Comparison of ENCODE assay signal across 34 cellular contexts in the genomic region with DNA sequence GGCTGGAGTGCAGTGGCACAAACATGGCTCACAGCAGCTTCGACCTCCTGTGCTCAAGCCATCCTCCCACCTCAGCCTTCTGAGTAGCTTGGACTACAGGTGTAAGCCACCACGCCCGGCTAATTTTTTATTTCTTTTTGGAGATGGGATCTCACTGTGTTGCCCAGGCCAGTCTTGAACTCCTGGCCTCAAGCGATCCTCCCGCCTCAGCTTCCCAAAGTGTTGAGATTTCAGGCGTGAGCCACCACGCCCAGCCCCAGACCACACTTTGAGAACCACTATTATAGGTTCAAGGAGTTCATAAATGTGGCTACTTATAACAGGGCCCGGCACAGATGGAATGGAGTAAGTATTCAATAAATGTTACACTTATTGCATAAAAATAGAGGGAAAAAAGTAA. TPM values are rescaled to one million over a fixed set of nuclear protein-coding genes. Genes with fewer than 3 reads are reported as not detected.
"Had no signal": no experiment of that assay in that cellular context is flagged by ENCODE, and none has a peak within 500 bp of the region (broad histone marks: within the 10 kb centered on the region; RNA-seq: fewer than 3 reads in every experiment).

No MANE protein-coding gene starts in this region.

- DNase-seq: activated CD4-positive, alpha-beta T cell treated with anti-CD3 and anti-CD28 coated beads, Interleukin-2, amount 10 ng/mL, durations not matched to agents 24 days and 14 days; activated CD4-positive, alpha-beta T cell treated with anti-CD3 and anti-CD28 coated beads, Interleukin-2, amount 50 U/mL, for 4 hours; activated CD8-positive, alpha-beta T cell treated with anti-CD3 and anti-CD28 coated beads, Interleukin-2, amount 10 ng/mL, durations not matched to agents 7 days and 5 days; activated effector memory CD4-positive, alpha-beta T cell treated with anti-CD3 and anti-CD28 coated beads, Interleukin-2, amount 50 U/mL, for 16 hours; activated naive CD4-positive, alpha-beta T cell; activated naive CD4-positive, alpha-beta T cell treated with anti-CD3 and anti-CD28 coated beads, Interleukin-2, amount 50 U/mL, for 16 hours; activated naive CD8-positive, alpha-beta T cell treated with anti-CD3 and anti-CD28 coated beads for 36 hours; activated T-cell treated with anti-CD3 and anti-CD28 coated beads for 4 hours; activated T-cell treated with anti-CD3 and anti-CD28 coated beads, Interleukin-2, amount 50 U/mL, for 72 hours; amniotic stem cell; aorta; brain microvascular endothelial cell; central memory CD4-positive, alpha-beta T cell; Karpas-422; KBM-7; NCI-H1105; NCI-H1417 treated with DMSO at 0.1 percent for 48 hours; NCI-H187 treated with DMSO at 0.1 percent for 48 hours; NCI-H2081; NCI-H2171 treated with DMSO at 0.1 percent for 48 hours; NCI-H2227 treated with DMSO at 0.1 percent for 48 hours; NCI-H446; NCI-H524; PC-3; Peyer's patch; SHP77; SJCRH30; T1000; WERI-Rb-1 had no signal

- H3K27me3 ChIP-seq: brain microvascular endothelial cell, Peyer's patch, SJCRH30 had no signal

- H3K4me1 ChIP-seq: SJCRH30 had no signal

- H3K9me3 Mint-ChIP-seq: activated CD4-positive, alpha-beta T cell treated with anti-CD3 and anti-CD28 coated beads, Interleukin-2, amount 10 ng/mL, durations not matched to agents 24 days and 14 days; activated naive CD8-positive, alpha-beta T cell treated with anti-CD3 and anti-CD28 coated beads for 36 hours; activated T-cell treated with anti-CD3 and anti-CD28 coated beads, Interleukin-2, amount 50 U/mL, for 72 hours; activated T-helper 17 cell treated with anti-CD3 and anti-CD28 coated beads, Interleukin-2, amount 50 U/mL, for 72 hours had no signal

- H3K27ac Mint-ChIP-seq: activated CD4-positive, alpha-beta T cell treated with anti-CD3 and anti-CD28 coated beads, Interleukin-2, amount 10 ng/mL, durations not matched to agents 24 days and 14 days; activated CD8-positive, alpha-beta T cell treated with anti-CD3 and anti-CD28 coated beads, Interleukin-2, amount 10 ng/mL, durations not matched to agents 7 days and 5 days; activated naive CD8-positive, alpha-beta T cell treated with anti-CD3 and anti-CD28 coated beads for 36 hours; activated T-cell treated with anti-CD3 and anti-CD28 coated beads, Interleukin-2, amount 50 U/mL, for 72 hours; activated T-helper 17 cell treated with anti-CD3 and anti-CD28 coated beads, Interleukin-2, amount 50 U/mL, for 72 hours had no signal

- H3K27ac ChIP-seq: brain microvascular endothelial cell, Peyer's patch, SJCRH30, SK-N-MC had no signal

- H3K4me3 ChIP-seq: Peyer's patch, SJCRH30, SK-N-MC had no signal

- H3K9me3 ChIP-seq: Peyer's patch, SJCRH30 had no signal

- H3K4me3 Mint-ChIP-seq: activated CD4-positive, alpha-beta T cell treated with anti-CD3 and anti-CD28 coated beads, Interleukin-2, amount 10 ng/mL, durations not matched to agents 24 days and 14 days; activated CD8-positive, alpha-beta T cell treated with anti-CD3 and anti-CD28 coated beads, Interleukin-2, amount 10 ng/mL, durations not matched to agents 7 days and 5 days; activated naive CD8-positive, alpha-beta T cell treated with anti-CD3 and anti-CD28 coated beads for 36 hours; activated T-cell treated with anti-CD3 and anti-CD28 coated beads, Interleukin-2, amount 50 U/mL, for 72 hours; activated T-helper 17 cell treated with anti-CD3 and anti-CD28 coated beads, Interleukin-2, amount 50 U/mL, for 72 hours had no signal

- ATAC-seq: activated CD8-positive, alpha-beta T cell treated with anti-CD3 and anti-CD28 coated beads, Interleukin-2, amount 10 ng/mL, durations not matched to agents 7 days and 5 days; activated T-cell treated with anti-CD3 and anti-CD28 coated beads, Interleukin-2, amount 50 U/mL, for 72 hours; activated T-helper 17 cell treated with anti-CD3 and anti-CD28 coated beads, Interleukin-2, amount 50 U/mL, for 72 hours; PC-3 had no signal

RNA-seq across cellular contexts. Expression of a gene that starts 14.5 kb away (rescaled TPM):
- total RNA-seq: activated CD8-positive, alpha-beta T cell treated with anti-CD3 and anti-CD28 coated beads, Interleukin-2, amount 10 ng/mL, durations not matched to agents 7 days and 5 days; MCF 10A; SJCRH30; T-helper 1 cell treated with Interleukin-12 subunit alpha and Interleukin-12 subunit beta and Interleukin-4 antibody, amounts not matched to agents 30 ng/mL and 1 ng/mL, for 36 hours; T-helper 2 cell treated with Interferon-gamma antibody and Interleukin-4, amounts not matched to agents 100 ng/mL and 5 ng/mL, for 36 hours had no signal
- polyA plus RNA-seq: aorta had no signal
